ENCODE assay signal across 1 cellular context in genomic region chr7:133573554-133574265, GRCh38.
TF ChIP-seq lines count a peak whose summit lies in the region.

No MANE protein-coding gene starts in this region.

TF ChIP-seq in K562, 482 proteins besides CTCF, POLR2A, EP300 and RAD21 (continued from another document):
- TF ChIP-seq RERE (CRISPR knock-in tag; IDR thresholded peaks at IDR 0.05; ENCODE audit: borderline replicate concordance) (no peak), CHD4 (IDR thresholded peaks at IDR 0.05; ENCODE audit: insufficient read depth, insufficient replicate concordance, low read depth, low read length, poor library complexity, severe bottlenecking) (no peak), ZNF224 (CRISPR knock-in tag; IDR thresholded peaks at IDR 0.05) (0 out of 2 replicates have a peak, but pooled peaks have one; percentile 49), SP2 (IDR thresholded peaks at IDR 0.05; ENCODE audit: extremely low read depth, low read depth, low read length, poor library complexity, severe bottlenecking) (no peak), SLC30A9 (CRISPR knock-in tag; IDR thresholded peaks at IDR 0.05) (no peak), CHD2 (IDR thresholded peaks at IDR 0.05; ENCODE audit: low read depth, low read length) (no peak), EZH2 (IDR thresholded peaks at IDR 0.05; ENCODE audit: borderline replicate concordance, low read depth, low read length) (no peak), NR2F6 (CRISPR knock-in tag; IDR thresholded peaks at IDR 0.05) (no peak), TAF1 (IDR thresholded peaks at IDR 0.05; ENCODE audit: control insufficient read depth, extremely low read depth, insufficient read depth, low read length, severe bottlenecking) (no peak), ARHGAP35 (IDR thresholded peaks at IDR 0.05; ENCODE audit: partially characterized antibody) (no peak), ZNF561 (CRISPR knock-in tag; conservative IDR thresholded peaks at IDR 0.05) (no peak), ETS2 (tag; IDR thresholded peaks at IDR 0.05; ENCODE audit: borderline replicate concordance, poor library complexity, severe bottlenecking) (no peak), ZNF232 (CRISPR knock-in tag; IDR thresholded peaks at IDR 0.05) (0 out of 2 replicates have a peak, but pooled peaks have one; percentile 49), HEY1 (CRISPR knock-in tag; IDR thresholded peaks at IDR 0.05; ENCODE audit: borderline replicate concordance) (no peak), TRIM25 (IDR thresholded peaks at IDR 0.05; ENCODE audit: borderline replicate concordance) (no peak), ZNF696 (CRISPR knock-in tag; conservative IDR thresholded peaks at IDR 0.05) (no peak), ZBTB33 (CRISPR knock-in tag; IDR thresholded peaks at IDR 0.05) (no peak)
